23 cellular contexts compared by ENCODE assay signal in the genomic region with DNA sequence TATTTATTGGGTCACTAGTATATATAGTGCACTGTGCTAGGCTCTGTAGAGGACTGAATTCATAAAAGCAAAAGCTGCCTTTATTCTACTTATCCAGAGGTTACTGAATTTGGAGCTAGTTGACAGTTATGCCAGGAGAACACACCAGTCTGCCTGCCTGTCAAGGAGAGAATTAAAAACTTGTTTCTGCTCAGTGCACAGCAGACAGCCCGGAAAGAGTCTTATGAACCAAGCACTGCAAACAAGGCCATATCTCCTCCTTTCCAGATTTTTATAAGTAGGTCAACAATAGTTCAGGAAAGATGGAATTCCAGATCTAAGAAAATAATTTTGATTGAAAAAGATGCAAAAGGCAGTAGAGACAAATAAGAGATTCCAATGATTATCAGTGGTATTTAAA.
"Had no signal": no experiment of that assay in that cellular context is flagged by ENCODE, and none has a peak within 500 bp of the region (broad histone marks: within the 10 kb centered on the region; RNA-seq: fewer than 3 reads in every experiment).

No MANE protein-coding gene starts in this region.

- H3K9me3 ChIP-seq: suprapubic skin, testis, thoracic aorta, thyroid gland, tibial artery, tibial nerve, transverse colon, upper lobe of left lung, uterus, vagina had no signal

- H3K4me3 ChIP-seq: suprapubic skin, testis, thoracic aorta, thyroid gland, tibial artery, tibial nerve, transverse colon, upper lobe of left lung, upper lobe of right lung, uterus, vagina had no signal

- H3K27ac ChIP-seq: suprapubic skin, testis, thoracic aorta, thyroid gland, tibial artery, tibial nerve, transverse colon, upper lobe of left lung, upper lobe of right lung, uterus, vagina had no signal

- H3K4me1 ChIP-seq: suprapubic skin, testis, thyroid gland, tibial artery, tibial nerve, transverse colon, upper lobe of left lung, upper lobe of right lung, uterus, vagina had no signal

- DNase-seq: stimulated activated CD4-positive, alpha-beta T cell treated with anti-CD3 and anti-CD28 coated beads, Interleukin-2, amount 100 ng/mL, for 48 hours; stimulated activated CD4-positive, alpha-beta T cell treated with anti-CD3 and anti-CD28 coated beads, Interleukin-4, amount 100 ng/mL, for 1 hour; stimulated activated CD4-positive, alpha-beta T cell treated with anti-CD3 and anti-CD28 coated beads, Interleukin-4, amount 100 ng/mL, for 24 hours; stimulated activated CD4-positive, alpha-beta T cell treated with anti-CD3 and anti-CD28 coated beads, Interleukin-4, amount 100 ng/mL, for 4 hours; stimulated activated CD8-positive, alpha-beta memory T cell treated with anti-CD3 and anti-CD28 coated beads, Interleukin-4, amount 100 ng/mL, for 48 hours; stimulated activated naive B cell treated with anti-CD40 and anti-IgM and Interleukin-4, amounts not matched to agents 10 μg/mL and 1 μg/mL and 100 μg/mL, for 72 hours; stimulated activated naive CD4-positive, alpha-beta T cell; stimulated activated naive CD4-positive, alpha-beta T cell treated with Interleukin-2 at 50 U/mL for 16 hours; stimulated activated naive CD8-positive, alpha-beta T cell treated with anti-CD3 and anti-CD28 coated beads, Interleukin-15, amount 100 ng/mL, for 72 hours; stimulated activated naive CD8-positive, alpha-beta T cell treated with anti-CD3 and anti-CD28 coated beads, Interleukin-15, Interleukin-2, amounts not matched to agents 100 U/mL and 50 U/mL, for 24 hours; substantia nigra; testis; thyroid gland; tibial artery; transverse colon; trophoblast cell; upper lobe of left lung; upper lobe of right lung; uterus had no signal

- H3K36me3 ChIP-seq: suprapubic skin, thoracic aorta, thyroid gland, tibial artery, tibial nerve, transverse colon, upper lobe of left lung, upper lobe of right lung, uterus, vagina had no signal

- H3K27me3 ChIP-seq: suprapubic skin, testis, thyroid gland, tibial artery, tibial nerve, transverse colon, upper lobe of left lung, upper lobe of right lung, uterus, vagina had no signal
